In the genomic region with DNA sequence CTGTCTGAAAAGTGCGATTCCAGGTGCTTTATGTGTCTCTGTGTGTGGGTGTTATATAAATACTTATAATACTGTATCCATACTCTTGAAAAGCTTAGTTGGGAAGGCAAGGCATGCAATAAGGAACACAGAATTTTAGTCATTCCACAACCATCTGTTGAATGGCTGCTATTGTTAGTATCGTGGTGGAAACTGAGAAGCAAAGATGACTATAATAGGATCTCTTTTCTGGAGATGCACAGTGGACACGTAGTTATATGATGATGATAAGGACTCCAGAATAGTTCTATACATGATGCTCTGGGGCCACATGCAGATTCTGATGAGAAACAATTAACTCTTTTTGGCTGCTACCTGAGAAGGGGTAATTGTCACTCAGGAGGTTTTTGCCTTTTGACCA, we compare ENCODE assay signal across 10 cellular contexts. TPM values are rescaled to one million over a fixed set of nuclear protein-coding genes. Genes with fewer than 3 reads are reported as not detected.
"Had no signal": no experiment of that assay in that cellular context is flagged by ENCODE, and none has a peak within 500 bp of the region (broad histone marks: within the 10 kb centered on the region; RNA-seq: fewer than 3 reads in every experiment).

No MANE protein-coding gene starts in this region.

- H3K9ac ChIP-seq: GM23248 had no signal

- H3K4me1 ChIP-seq: HAP-1 had no signal

- ATAC-seq: HCT116, K562 had no signal

- H3K36me3 ChIP-seq: HAP-1 had no signal

- H3K9me3 ChIP-seq: HAP-1 had no signal

- H3K4me3 ChIP-seq: GM23248, HAP-1, K562 had no signal

- H3K4me3 Mint-ChIP-seq: HFFc6 had no signal

- H2AFZ ChIP-seq: GM23248 had no signal

- H3K27ac ChIP-seq: GM23248 had no signal

- H3K9me3 Mint-ChIP-seq: HFFc6 had no signal

- DNase-seq: GM23248, GOT3, H7, HFFc6, IMR-90 had no signal

- H3K27ac Mint-ChIP-seq: HFFc6 had no signal

RNA-seq across cellular contexts. Expression of gene ESR1, which starts 25.2 kb away (rescaled TPM):
- total RNA-seq: GM23248, H4, HT-29, IMR-90 had no signal
- polyA plus RNA-seq: IMR-90 had no signal
